24 cellular contexts compared by ENCODE assay signal in the genomic region with DNA sequence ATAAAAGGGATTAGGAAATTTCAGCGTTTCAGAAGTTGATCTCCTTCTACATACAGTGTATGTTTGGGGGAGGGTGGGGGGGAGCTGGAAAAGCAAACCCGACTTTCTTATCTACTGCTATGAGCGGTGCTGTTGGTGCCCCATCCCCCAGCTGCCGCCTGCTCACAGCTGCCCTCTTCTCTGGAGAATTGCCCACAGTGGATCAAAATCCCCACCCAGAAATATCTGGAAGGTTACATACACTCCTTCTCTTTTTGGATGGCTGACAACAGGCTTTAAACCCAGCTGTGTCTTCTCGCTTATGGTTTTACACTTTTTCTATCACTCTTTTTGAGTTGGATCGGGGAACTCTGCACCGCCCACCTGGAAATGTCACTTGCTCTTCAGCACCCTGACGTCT.
"Had no signal": no experiment of that assay in that cellular context is flagged by ENCODE, and none has a peak within 500 bp of the region (broad histone marks: within the 10 kb centered on the region; RNA-seq: fewer than 3 reads in every experiment).

No MANE protein-coding gene starts in this region.

- H3K4me3 Mint-ChIP-seq: activated CD4-positive, alpha-beta memory T cell treated with anti-CD3 and anti-CD28 coated beads for 36 hours; activated CD4-positive, alpha-beta T cell treated with anti-CD3 and anti-CD28 coated beads, Interleukin-2, amount 10 ng/mL, durations not matched to agents 7 days and 5 days; activated naive CD8-positive, alpha-beta T cell treated with anti-CD3 and anti-CD28 coated beads, Interleukin-2, amount 50 U/mL, for 24 hours; activated T-cell treated with anti-CD3 and anti-CD28 coated beads, Interleukin-2, amount 50 U/mL, for 4 hours; central memory CD8-positive, alpha-beta T cell; T-cell had no signal

- H3K4me1 Mint-ChIP-seq: activated CD4-positive, alpha-beta T cell treated with anti-CD3 and anti-CD28 coated beads, Interleukin-2, amount 10 ng/mL, durations not matched to agents 7 days and 5 days; activated naive CD8-positive, alpha-beta T cell treated with anti-CD3 and anti-CD28 coated beads, Interleukin-2, amount 50 U/mL, for 24 hours; central memory CD8-positive, alpha-beta T cell; T-cell had no signal

- H3K27me3 Mint-ChIP-seq: activated CD4-positive, alpha-beta T cell treated with anti-CD3 and anti-CD28 coated beads, Interleukin-2, amount 10 ng/mL, durations not matched to agents 7 days and 5 days had no signal

- H3K9me3 ChIP-seq: ascending aorta, body of pancreas, Peyer's patch had no signal

- H3K9me3 Mint-ChIP-seq: activated CD4-positive, alpha-beta memory T cell treated with anti-CD3 and anti-CD28 coated beads for 36 hours; activated naive CD8-positive, alpha-beta T cell treated with anti-CD3 and anti-CD28 coated beads, Interleukin-2, amount 50 U/mL, for 24 hours; activated T-cell treated with anti-CD3 and anti-CD28 coated beads, Interleukin-2, amount 50 U/mL, for 4 hours; central memory CD8-positive, alpha-beta T cell; T-cell had no signal

- H3K27ac ChIP-seq: ascending aorta, body of pancreas, KMS-11, Peyer's patch, VCaP had no signal

- H3K36me3 Mint-ChIP-seq: activated CD4-positive, alpha-beta memory T cell treated with anti-CD3 and anti-CD28 coated beads for 36 hours; activated naive CD4-positive, alpha-beta T cell treated with anti-CD3 and anti-CD28 coated beads, Interleukin-2, amount 50 U/mL, for 72 hours; T-cell had no signal

- H3K4me3 ChIP-seq: ascending aorta, body of pancreas, Peyer's patch had no signal

- H3K36me3 ChIP-seq: ascending aorta, Peyer's patch had no signal

- H3K27me3 ChIP-seq: ascending aorta, Peyer's patch had no signal

- DNase-seq: activated CD4-positive, alpha-beta memory T cell treated with anti-CD3 and anti-CD28 coated beads for 36 hours; activated CD4-positive, alpha-beta T cell treated with anti-CD3 and anti-CD28 coated beads, Interleukin-2, amount 10 ng/mL, durations not matched to agents 7 days and 5 days; activated CD4-positive, CD25-positive, alpha-beta regulatory T cell; activated CD8-positive, alpha-beta memory T cell treated with anti-CD3 and anti-CD28 coated beads for 24 hours; activated effector memory CD4-positive, alpha-beta T cell treated with anti-CD3 and anti-CD28 coated beads, Interleukin-2, amount 50 U/mL, for 16 hours; activated naive CD4-positive, alpha-beta T cell treated with Interleukin-2 at 50 U/mL for 16 hours; activated naive CD8-positive, alpha-beta T cell treated with anti-CD3 and anti-CD28 coated beads, Interleukin-2, amount 50 U/mL, for 24 hours; activated T-cell treated with anti-CD3 and anti-CD28 coated beads, Interleukin-2, amount 50 U/mL, for 4 hours; amniotic stem cell; NCI-H1417; NCI-H1930; NCI-H345; NCI-H510A; NCI-H526 treated with DMSO at 0.1 percent for 48 hours; NCI-H82; SHP77; T-cell had no signal

- H3K27ac Mint-ChIP-seq: activated CD4-positive, alpha-beta memory T cell treated with anti-CD3 and anti-CD28 coated beads for 36 hours; activated CD4-positive, alpha-beta T cell treated with anti-CD3 and anti-CD28 coated beads, Interleukin-2, amount 10 ng/mL, durations not matched to agents 7 days and 5 days; activated naive CD4-positive, alpha-beta T cell treated with anti-CD3 and anti-CD28 coated beads, Interleukin-2, amount 50 U/mL, for 72 hours; activated naive CD8-positive, alpha-beta T cell treated with anti-CD3 and anti-CD28 coated beads, Interleukin-2, amount 50 U/mL, for 24 hours; T-cell had no signal

- H3K4me1 ChIP-seq: ascending aorta, body of pancreas, Peyer's patch had no signal
